Comparison of ENCODE assay signal across 20 cellular contexts in genomic region chr15:40003491-40003916, GRCh38.
"Had no signal": no experiment of that assay in that cellular context is flagged by ENCODE, and none has a peak within 500 bp of the region (broad histone marks: within the 10 kb centered on the region; RNA-seq: fewer than 3 reads in every experiment).

No MANE protein-coding gene starts in this region.

- H3K4me1 Mint-ChIP-seq: stimulated activated naive B cell treated with anti-CD40 and anti-IgM and Interleukin-4, amounts not matched to agents 10 μg/mL and 1 μg/mL and 100 μg/mL, for 72 hours had no signal

- H3K27ac Mint-ChIP-seq: activated naive CD8-positive, alpha-beta T cell; dendritic cell treated with granulocyte-macrophage colony-stimulating factor and Interleukin-4, amounts not matched to agents 40 ng/mL and 50 ng/mL, for 4 days; effector memory CD8-positive, alpha-beta T cell; naive thymus-derived CD8-positive, alpha-beta T cell; stimulated activated naive B cell treated with anti-CD40 and anti-IgM and Interleukin-4, amounts not matched to agents 10 μg/mL and 1 μg/mL and 100 μg/mL, for 72 hours; T-helper 17 cell had no signal

- H3K4me1 ChIP-seq: gastroesophageal sphincter, right atrium auricular region had no signal

- H3K9me3 Mint-ChIP-seq: brain; dendritic cell treated with granulocyte-macrophage colony-stimulating factor and Interleukin-4, amounts not matched to agents 40 ng/mL and 50 ng/mL, for 4 days; effector memory CD8-positive, alpha-beta T cell; naive thymus-derived CD8-positive, alpha-beta T cell; stimulated activated naive B cell treated with anti-CD40 and anti-IgM and Interleukin-4, amounts not matched to agents 10 μg/mL and 1 μg/mL and 100 μg/mL, for 72 hours had no signal

- DNase-seq: activated CD4-positive, alpha-beta T cell treated with anti-CD3 and anti-CD28 coated beads, Interleukin-2, amount 50 U/mL, for 4 hours; activated effector memory CD4-positive, alpha-beta T cell treated with anti-CD3 and anti-CD28 coated beads, Interleukin-2, amount 50 U/mL, for 16 hours; activated T-cell treated with anti-CD3 and anti-CD28 coated beads, Interleukin-2, amount 50 U/mL, for 1 hour; amygdala; cerebellar nuclear complex; effector memory CD8-positive, alpha-beta T cell; kidney glomerular epithelial cell; mammary epithelial cell; naive thymus-derived CD8-positive, alpha-beta T cell; posterior cingulate gyrus; stimulated activated CD4-positive, alpha-beta T cell treated with anti-CD3 and anti-CD28 coated beads, Interleukin-1b, Interleukin-23, amount 100 ng/mL, for 48 hours; stimulated activated naive B cell treated with anti-CD40 and anti-IgM and Interleukin-4, amounts not matched to agents 10 μg/mL and 1 μg/mL and 100 μg/mL, for 72 hours; substantia nigra; T-helper 17 cell had no signal

- H3K9me3 ChIP-seq: gastroesophageal sphincter, right atrium auricular region had no signal

- H3K27ac ChIP-seq: gastroesophageal sphincter, right atrium auricular region had no signal

- H3K27me3 ChIP-seq: gastroesophageal sphincter, right atrium auricular region had no signal

- H3K4me3 Mint-ChIP-seq: activated naive CD8-positive, alpha-beta T cell; brain; dendritic cell treated with granulocyte-macrophage colony-stimulating factor and Interleukin-4, amounts not matched to agents 40 ng/mL and 50 ng/mL, for 4 days; effector memory CD8-positive, alpha-beta T cell; naive thymus-derived CD8-positive, alpha-beta T cell; stimulated activated naive B cell treated with anti-CD40 and anti-IgM and Interleukin-4, amounts not matched to agents 10 μg/mL and 1 μg/mL and 100 μg/mL, for 72 hours; T-helper 17 cell had no signal

- ATAC-seq: activated CD4-positive, CD25-positive, alpha-beta regulatory T cell treated with anti-CD3 and anti-CD28 coated beads, Interleukin-2, amount 50 U/mL, for 24 hours; effector memory CD8-positive, alpha-beta T cell; gastroesophageal sphincter; naive thymus-derived CD8-positive, alpha-beta T cell; stimulated activated naive B cell treated with anti-CD40 and anti-IgM and Interleukin-4, amounts not matched to agents 10 μg/mL and 1 μg/mL and 100 μg/mL, for 72 hours; T-helper 17 cell had no signal

- H3K27me3 Mint-ChIP-seq: activated naive CD8-positive, alpha-beta T cell; brain; dendritic cell treated with granulocyte-macrophage colony-stimulating factor and Interleukin-4, amounts not matched to agents 40 ng/mL and 50 ng/mL, for 4 days; effector memory CD8-positive, alpha-beta T cell; naive thymus-derived CD8-positive, alpha-beta T cell; stimulated activated naive B cell treated with anti-CD40 and anti-IgM and Interleukin-4, amounts not matched to agents 10 μg/mL and 1 μg/mL and 100 μg/mL, for 72 hours; T-helper 17 cell had no signal
